ENCODE assay signal across 16 cellular contexts in the genomic region with DNA sequence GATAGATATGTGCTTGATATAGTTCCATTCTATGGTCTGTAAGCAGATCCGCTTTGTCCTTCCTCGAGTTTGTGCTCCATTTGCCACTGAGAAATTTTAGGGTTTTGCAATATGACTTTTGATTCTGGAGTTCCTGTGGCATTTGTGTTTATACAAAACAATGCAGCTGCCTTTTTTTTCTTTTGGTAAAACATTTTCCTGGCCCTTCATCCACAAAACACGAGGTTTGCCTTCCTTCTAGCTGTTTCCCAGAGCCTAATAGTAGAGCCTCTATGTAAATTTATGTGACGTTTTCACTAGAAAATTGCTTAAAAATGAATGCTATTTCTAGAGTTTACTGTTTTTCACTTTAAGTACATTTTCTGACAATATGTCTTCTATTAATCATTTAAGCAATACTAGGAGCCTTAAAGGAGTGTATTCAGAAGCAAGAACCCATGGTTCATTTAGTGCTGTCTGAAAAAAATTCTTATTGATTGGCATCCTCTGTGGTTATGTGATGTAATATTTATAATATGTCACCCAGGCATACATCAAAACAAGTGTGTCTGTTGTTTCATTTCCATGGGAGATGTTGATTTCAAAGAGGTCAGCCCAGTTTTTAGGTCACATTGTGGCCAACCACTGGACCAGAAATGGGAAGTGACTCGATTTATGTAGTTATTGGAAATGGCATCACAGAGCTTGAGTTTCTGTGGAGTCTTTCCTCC.
A peak's percentile ranks its signal among the peaks of the same experiment; 100 is the strongest.
DNase-seq lines count a peak whose midpoint lies in the region; ATAC-seq and TF ChIP-seq lines count a peak whose summit lies in the region.
"Had no signal": no experiment of that assay in that cellular context is flagged by ENCODE, and none has a peak within 500 bp of the region (broad histone marks: within the 10 kb centered on the region; RNA-seq: fewer than 3 reads in every experiment).

No MANE protein-coding gene starts in this region.

- intact Hi-C loops in heart right ventricle (cut with DNase I): loop anchor here in 3 of 10 donors (10.0 kb wide), 3 partner anchors 255 to 935 kb away; no protein-coding TSS in a partner anchor

- no peaks in the 10 kb centered on the region for H3K9me3 ChIP-seq in heart right ventricle
- no peaks in the 10 kb centered on the region for H3K9me3 ChIP-seq in right atrium auricular region
- H3K9me3 ChIP-seq in adipocyte (ENCODE audit: control insufficient read depth, low read length): no peaks in the 10 kb centered on the region

- ATAC-seq in heart right ventricle: peak in 5 of 8 donors; percentile 23 to 70 (median 31)
- ATAC-seq: WTC11 had no signal

- H3K36me3 ChIP-seq in heart right ventricle: no peaks in the 10 kb centered on the region
- H3K36me3 ChIP-seq in right atrium auricular region: no peaks in the 10 kb centered on the region
- H3K36me3 ChIP-seq in adipocyte (ENCODE audit: control insufficient read depth, insufficient read depth, low read length, severe bottlenecking): no peaks in the 10 kb centered on the region
- no peaks in the 10 kb centered on the region for H3K36me3 ChIP-seq in kidney epithelial cell (ENCODE audit: control insufficient read depth, insufficient read depth, low read length)
- H3K36me3 ChIP-seq: spleen had no signal

- H3K27me3 ChIP-seq in heart right ventricle (no peaks in the 10 kb centered on the region), right atrium auricular region (no peaks in the 10 kb centered on the region), adipocyte (replicated peaks; ENCODE audit: control insufficient read depth, insufficient read depth, low read length) (peaks cover 9% of the 10 kb centered on the region), kidney epithelial cell (ENCODE audit: control insufficient read depth, insufficient read depth, low read length) (no peaks in the 10 kb centered on the region)
- H3K27me3 ChIP-seq: spleen had no signal

- H3K4me3 ChIP-seq in heart right ventricle (no peak overlapping the region), right atrium auricular region (no peak overlapping the region), adipocyte (ENCODE audit: low read length) (no peak overlapping the region), kidney epithelial cell (ENCODE audit: low read depth, low read length) (no peak overlapping the region)
- H3K4me3 ChIP-seq: spleen had no signal

- TF ChIP-seq CTCF in heart right ventricle (IDR thresholded peaks at IDR 0.05) (no peak), right atrium auricular region (IDR thresholded peaks at IDR 0.05) (no peak), kidney epithelial cell (IDR thresholded peaks at IDR 0.05; ENCODE audit: insufficient read depth, low read length, poor library complexity, severe bottlenecking) (no peak)

- no peak overlapping the region for H3K9ac ChIP-seq in adipocyte (ENCODE audit: low read length)

- WGBS in heart right ventricle, 2 donors: 91 to 92% methylated on average over 5 of the region's 5 CpGs

- DNase-seq in heart right ventricle (no peak), right atrium auricular region (ENCODE audit: low spot score) (no peak), adipocyte (ENCODE audit: low read depth) (peak; percentile 64), kidney epithelial cell (ENCODE audit: low read depth) (peak; percentile 16), hypothalamus (lab: John Stamatoyannopoulos, UW) (no peak), C1 segment of cervical spinal cord (lab: John Stamatoyannopoulos, UW) (no peak), NCI-H1930 (lab: John Stamatoyannopoulos, UW) (no peak)
- DNase-seq in activated CD4-positive, alpha-beta T cell treated with anti-CD3 and anti-CD28 coated beads for 1 hour: no peak
- DNase-seq: activated CD8-positive, alpha-beta memory T cell treated with anti-CD3 and anti-CD28 coated beads for 24 hours; Kasumi-1; NCI-H187; NCI-H510A; spleen; stimulated activated naive B cell treated with anti-CD40 and anti-IgM and Interleukin-4, amounts not matched to agents 10 μg/mL and 1 μg/mL and 100 μg/mL, for 72 hours had no signal

- H3K4me1 ChIP-seq in heart right ventricle (peaks cover 0 to 8% (median 0%) of the 10 kb centered on the region in 9 donors), right atrium auricular region (no peaks in the 10 kb centered on the region), adipocyte (ENCODE audit: control insufficient read depth, insufficient read depth, low read length) (no peaks in the 10 kb centered on the region)

- H3K27ac ChIP-seq in heart right ventricle (no peak overlapping the region), right atrium auricular region (no peak overlapping the region)
- H3K27ac ChIP-seq: epithelial cell of prostate, spleen had no signal

Comparison
In these comparisons a context has a peak if more than half of its experiments do, and no peak if none do; other contexts are left out.
1. DNase-seq: peak in adipocyte (single experiment) and kidney epithelial cell (single experiment); none in heart right ventricle (0 of 2), right atrium auricular region (single experiment), activated CD4-positive, alpha-beta T cell treated with anti-CD3 and anti-CD28 coated beads for 1 hour (single experiment), hypothalamus (0 of 51), C1 segment of cervical spinal cord (0 of 14) and NCI-H1930 (0 of 2).